In genomic region chr6:46118836-46119235, GRCh38 we compare ENCODE assay signal across 23 cellular contexts. TPM values are rescaled to one million over a fixed set of nuclear protein-coding genes. Genes with fewer than 3 reads are reported as not detected.
"Had no signal": no experiment of that assay in that cellular context is flagged by ENCODE, and none has a peak within 500 bp of the region (broad histone marks: within the 10 kb centered on the region; RNA-seq: fewer than 3 reads in every experiment).

No MANE protein-coding gene starts in this region.

- H3K4me3 Mint-ChIP-seq: activated CD4-positive, alpha-beta memory T cell treated with anti-CD3 and anti-CD28 coated beads for 36 hours; activated CD4-positive, alpha-beta T cell treated with anti-CD3 and anti-CD28 coated beads for 36 hours; activated CD4-positive, alpha-beta T cell treated with anti-CD3 and anti-CD28 coated beads, Interleukin-2, amount 10 ng/mL, durations not matched to agents 24 days and 14 days; activated naive CD4-positive, alpha-beta T cell treated with anti-CD3 and anti-CD28 coated beads, Interleukin-2, amount 10 ng/mL, durations not matched to agents 7 days and 5 days; activated naive CD8-positive, alpha-beta T cell treated with anti-CD3 and anti-CD28 coated beads, Interleukin-2, amount 10 ng/mL, durations not matched to agents 7 days and 5 days; activated T-cell treated with anti-CD3 and anti-CD28 coated beads, Interleukin-2, amount 50 U/mL, for 4 hours had no signal

- DNase-seq: activated CD4-positive, alpha-beta memory T cell treated with anti-CD3 and anti-CD28 coated beads for 36 hours; activated CD4-positive, alpha-beta T cell treated with anti-CD3 and anti-CD28 coated beads for 36 hours; activated CD4-positive, alpha-beta T cell treated with anti-CD3 and anti-CD28 coated beads, Interleukin-2, amount 10 ng/mL, durations not matched to agents 24 days and 14 days; activated CD4-positive, CD25-positive, alpha-beta regulatory T cell; activated CD4-positive, CD25-positive, alpha-beta regulatory T cell treated with anti-CD3 and anti-CD28 coated beads, Interleukin-2, amount 50 U/mL, for 72 hours; activated CD8-positive, alpha-beta memory T cell treated with anti-CD3 and anti-CD28 coated beads for 24 hours; activated gamma-delta T cell; activated naive CD4-positive, alpha-beta T cell; activated naive CD4-positive, alpha-beta T cell treated with anti-CD3 and anti-CD28 coated beads, Interleukin-2, amount 10 ng/mL, durations not matched to agents 7 days and 5 days; activated naive CD8-positive, alpha-beta T cell treated with anti-CD3 and anti-CD28 coated beads, Interleukin-2, amount 10 ng/mL, durations not matched to agents 7 days and 5 days; activated T-cell treated with anti-CD3 and anti-CD28 coated beads, Interleukin-2, amount 50 U/mL, for 4 hours; amniotic stem cell; anterior cingulate cortex; caudate nucleus; cerebellar nuclear complex; colonic mucosa; effector CD8-positive, alpha-beta T cell; foreskin fibroblast; head of caudate nucleus; T-helper 2 cell had no signal

- H3K9me3 ChIP-seq: colonic mucosa had no signal

- H3K27ac Mint-ChIP-seq: activated CD4-positive, alpha-beta memory T cell treated with anti-CD3 and anti-CD28 coated beads for 36 hours; activated CD4-positive, alpha-beta T cell treated with anti-CD3 and anti-CD28 coated beads for 36 hours; activated CD4-positive, alpha-beta T cell treated with anti-CD3 and anti-CD28 coated beads, Interleukin-2, amount 10 ng/mL, durations not matched to agents 24 days and 14 days; activated naive CD4-positive, alpha-beta T cell treated with anti-CD3 and anti-CD28 coated beads, Interleukin-2, amount 10 ng/mL, durations not matched to agents 7 days and 5 days; activated naive CD8-positive, alpha-beta T cell treated with anti-CD3 and anti-CD28 coated beads, Interleukin-2, amount 10 ng/mL, durations not matched to agents 7 days and 5 days had no signal

- H3K4me1 ChIP-seq: colonic mucosa had no signal

- H3K36me3 ChIP-seq: colonic mucosa had no signal

- H3K27me3 ChIP-seq: colonic mucosa had no signal

- H3K27me3 Mint-ChIP-seq: activated CD4-positive, alpha-beta memory T cell treated with anti-CD3 and anti-CD28 coated beads for 36 hours; activated CD4-positive, alpha-beta T cell treated with anti-CD3 and anti-CD28 coated beads for 36 hours; activated naive CD4-positive, alpha-beta T cell treated with anti-CD3 and anti-CD28 coated beads, Interleukin-2, amount 10 ng/mL, durations not matched to agents 7 days and 5 days; activated naive CD8-positive, alpha-beta T cell treated with anti-CD3 and anti-CD28 coated beads, Interleukin-2, amount 10 ng/mL, durations not matched to agents 7 days and 5 days had no signal

- H3K27ac ChIP-seq: colonic mucosa had no signal

- H3K4me3 ChIP-seq: colonic mucosa had no signal

- ATAC-seq: activated CD4-positive, alpha-beta T cell treated with anti-CD3 and anti-CD28 coated beads for 36 hours; activated naive CD4-positive, alpha-beta T cell treated with anti-CD3 and anti-CD28 coated beads, Interleukin-2, amount 50 U/mL, for 72 hours; activated T-cell treated with anti-CD3 and anti-CD28 coated beads, Interleukin-2, amount 50 U/mL, for 4 hours; esophagus mucosa had no signal

RNA-seq across cellular contexts. Expression of gene ENPP5, which starts 51.9 kb away (rescaled TPM):
- total RNA-seq: activated CD4-positive, alpha-beta T cell treated with anti-CD3 and anti-CD28 coated beads, Interleukin-2, amount 10 ng/mL, durations not matched to agents 24 days and 14 days; activated T-cell treated with anti-CD3 and anti-CD28 coated beads, Interleukin-2, amount 50 U/mL, for 4 hours; T-helper 1 cell treated with Interleukin-12 subunit alpha and Interleukin-12 subunit beta and Interleukin-4 antibody, amounts not matched to agents 30 ng/mL and 1 ng/mL, for 36 hours had no signal
